8 cellular contexts compared by ENCODE assay signal in the genomic region with DNA sequence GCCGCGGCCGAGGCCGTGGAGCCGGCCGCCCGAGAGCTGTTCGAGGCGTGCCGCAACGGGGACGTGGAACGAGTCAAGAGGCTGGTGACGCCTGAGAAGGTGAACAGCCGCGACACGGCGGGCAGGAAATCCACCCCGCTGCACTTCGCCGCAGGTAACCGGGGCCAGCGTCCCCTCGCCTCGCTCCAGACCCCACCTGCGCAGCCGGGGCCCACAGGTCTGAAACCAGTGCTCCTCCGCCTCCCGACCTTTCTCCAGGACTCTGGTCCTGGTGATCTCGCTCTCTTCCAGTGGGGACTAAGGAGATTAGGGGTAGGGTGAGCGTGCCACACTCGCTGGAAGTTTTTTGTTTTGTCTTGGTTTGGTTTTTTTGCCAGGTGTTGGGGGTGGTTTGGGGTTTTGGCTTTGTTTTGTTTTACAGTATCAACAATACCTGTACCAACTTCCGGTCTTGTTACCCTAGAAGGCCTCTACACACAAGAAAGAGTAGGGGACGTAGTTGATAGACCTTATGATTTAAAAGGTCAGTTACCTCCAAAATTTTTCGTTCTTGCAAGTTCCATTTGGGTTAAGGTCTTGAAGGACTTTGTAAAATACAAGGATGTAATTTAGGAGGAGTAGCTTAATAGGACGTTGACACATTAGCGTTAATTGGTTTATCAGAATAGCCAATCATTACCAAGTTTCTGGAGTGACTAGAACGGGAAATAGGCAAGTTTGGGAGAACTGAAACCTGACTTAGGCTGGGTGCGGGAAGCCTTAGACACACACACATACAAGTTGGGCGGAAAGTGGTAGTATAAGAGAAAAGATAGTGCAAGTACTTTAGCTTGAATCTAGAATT. TPM values are rescaled to one million over a fixed set of nuclear protein-coding genes. Genes with fewer than 3 reads are reported as not detected.
DNase-seq lines count a peak whose midpoint lies in the region; ATAC-seq and TF ChIP-seq lines count a peak whose summit lies in the region.

No MANE protein-coding gene starts in this region.

- peak overlapping the region; percentile 94 to 97 (median 94) for H3K4me3 Mint-ChIP-seq in immature natural killer cell

- whole genome bisulfite sequencing in smooth muscle cell (ENCODE audit: low lambda C conversion rate) = 1% methylated on average over 33 of the region's 40 CpGs

- TF ChIP-seq CTCF in DND-41 (IDR thresholded peaks at IDR 0.05; ENCODE audit: borderline replicate concordance, extremely low read depth, low read length, poor library complexity, severe bottlenecking) (no peak), breast epithelium (IDR thresholded peaks at IDR 0.05) (no peak), smooth muscle cell (IDR thresholded peaks at IDR 0.05; ENCODE audit: borderline replicate concordance, insufficient read depth, poor library complexity, severe bottlenecking) (no peak)

- peak; percentile 14 for TF ChIP-seq POLR2A in breast epithelium (IDR thresholded peaks at IDR 0.05)

- H3K79me2 ChIP-seq in DND-41 (ENCODE audit: insufficient read depth, low read length) (peaks cover 71% of the 10 kb centered on the region), smooth muscle cell (ENCODE audit: low read depth) (peaks cover 57% of the 10 kb centered on the region)

- H2AFZ ChIP-seq in DND-41 (ENCODE audit: low read depth, low read length) (peak overlapping the region; percentile 87), smooth muscle cell (ENCODE audit: low read depth) (peak overlapping the region; percentile 93)

- no peaks in the 10 kb centered on the region for H3K27me3 ChIP-seq in DND-41 (ENCODE audit: insufficient read depth, low read length, poor library complexity)
- H3K27me3 ChIP-seq in breast epithelium = no peaks in the 10 kb centered on the region
- no peaks in the 10 kb centered on the region for H3K27me3 ChIP-seq in smooth muscle cell (ENCODE audit: low read depth)

- peaks cover 24% of the 10 kb centered on the region for H3K36me3 ChIP-seq in DND-41 (ENCODE audit: insufficient read depth, low read length)
- H3K36me3 ChIP-seq in breast epithelium = no peaks in the 10 kb centered on the region
- H3K36me3 ChIP-seq in smooth muscle cell (ENCODE audit: low read depth) = no peaks in the 10 kb centered on the region

- peaks cover 7 to 15% (median 11%) of the 10 kb centered on the region in 3 donors for H3K27me3 Mint-ChIP-seq in immature natural killer cell (ENCODE audit: low read depth in 3 of 3)

- H3K4me2 ChIP-seq in DND-41 (ENCODE audit: insufficient read depth, low read length) (peak overlapping the region; percentile 81), smooth muscle cell (peak overlapping the region; percentile 100)

- H3K9me3 Mint-ChIP-seq in immature natural killer cell = no peaks in the 10 kb centered on the region

- intact Hi-C loops in breast epithelium (cut with DNase I; ENCODE audit: low total_unique reads) = no loop called here

- H3F3A ChIP-seq in smooth muscle cell (ENCODE audit: low read depth) = no peaks in the 10 kb centered on the region

- H4K20me1 ChIP-seq in DND-41 (ENCODE audit: insufficient read depth, low read length) = peaks cover 25% of the 10 kb centered on the region; the same call in 1 of the 2 replicates
- peaks cover 52% of the 10 kb centered on the region for H4K20me1 ChIP-seq in smooth muscle cell (ENCODE audit: low read depth)

- DNase-seq in DND-41 (peak; percentile 27), SKM-1 treated with dmso at 0.1 percent for 144 hours (lab: John Stamatoyannopoulos, UW; ENCODE audit: unreplicated experiment) (peak; percentile 53), breast epithelium (ENCODE audit: low spot score in 2 of 2) (no peak), immature natural killer cell (peak; percentile 43 to 52 (median 49)), smooth muscle cell (lab: John Stamatoyannopoulos, UW; ENCODE audit: unreplicated experiment) (no peak), NCI-H128 (lab: John Stamatoyannopoulos, UW; ENCODE audit: unreplicated experiment) (no peak)

- H3K9me3 ChIP-seq in DND-41 (ENCODE audit: insufficient read depth, low read length, severe bottlenecking) (no peaks in the 10 kb centered on the region), breast epithelium (no peaks in the 10 kb centered on the region), smooth muscle cell (replicated peaks; ENCODE audit: low read depth) (no peaks in the 10 kb centered on the region)

- peak overlapping the region; percentile 95 to 99 (median 97) for H3K27ac Mint-ChIP-seq in immature natural killer cell

- peaks cover 76 to 83% of the 10 kb centered on the region in 2 donors for H3K4me1 Mint-ChIP-seq in immature natural killer cell

- peak; percentile 33 for ATAC-seq in DND-41 (ENCODE audit: insufficient read depth, low read depth)
- ATAC-seq in GM19468 (IDR thresholded peaks at IDR 0.05; ENCODE audit: extremely low read depth, unreplicated experiment) = peak; percentile 19
- peak; percentile 8 for ATAC-seq in HG03565 (IDR thresholded peaks at IDR 0.05; ENCODE audit: unreplicated experiment)

- H3K4me3 ChIP-seq in DND-41 (ENCODE audit: low read depth in 1 of 2, low read length in 2 of 2) (peak overlapping the region; percentile 48 to 94), breast epithelium (peak overlapping the region; percentile 86 to 93 (median 91)), smooth muscle cell (peak overlapping the region; percentile 87)

- no peaks in the 10 kb centered on the region for H3K36me3 Mint-ChIP-seq in immature natural killer cell

- H3K27ac ChIP-seq in DND-41 (ENCODE audit: low read length) = peak overlapping the region; percentile 91
- peak overlapping the region; percentile 98 to 99 for H3K27ac ChIP-seq in breast epithelium
- peak overlapping the region; percentile 84 for H3K27ac ChIP-seq in smooth muscle cell (ENCODE audit: low read depth)

- H3K9ac ChIP-seq in DND-41 (ENCODE audit: low read depth, low read length) (peak overlapping the region; percentile 74), smooth muscle cell (ENCODE audit: low read depth) (peak overlapping the region; percentile 91)

- H3K4me1 ChIP-seq in DND-41 (ENCODE audit: insufficient read depth, low read length) = peaks cover 59% of the 10 kb centered on the region
- H3K4me1 ChIP-seq in breast epithelium = peaks cover 0 to 21% of the 10 kb centered on the region in 2 donors
- peaks cover 38% of the 10 kb centered on the region for H3K4me1 ChIP-seq in smooth muscle cell (ENCODE audit: low read depth)

RNA-seq across cellular contexts. Expression of a gene that starts 0.7 kb away (rescaled TPM):
- total RNA-seq in breast epithelium (10 to 100 TPM; 48.2 to 65.4 (median 50.8) TPM), smooth muscle cell (44.5 and 45.6 TPM in 2 replicates)
- polyA plus RNA-seq in immature natural killer cell (10 to 100 TPM; 21.9 to 31.1 (median 25.3) TPM), smooth muscle cell (12.1 and 16.2 TPM in 2 replicates)

Comparison
In these comparisons a context has a peak if more than half of its experiments do, and no peak if none do; other contexts are left out.
1. DNase-seq: peak in DND-41 (single experiment), SKM-1 treated with dmso at 0.1 percent for 144 hours (single experiment) and immature natural killer cell (3 of 3); none in breast epithelium (0 of 2), smooth muscle cell (single experiment) and NCI-H128 (single experiment).
2. Peak in every context shown above with its lines, with median percentiles within 50 percentile points of each other: ATAC-seq, H3K27ac ChIP-seq and H3K4me3 ChIP-seq.